In the genomic region with DNA sequence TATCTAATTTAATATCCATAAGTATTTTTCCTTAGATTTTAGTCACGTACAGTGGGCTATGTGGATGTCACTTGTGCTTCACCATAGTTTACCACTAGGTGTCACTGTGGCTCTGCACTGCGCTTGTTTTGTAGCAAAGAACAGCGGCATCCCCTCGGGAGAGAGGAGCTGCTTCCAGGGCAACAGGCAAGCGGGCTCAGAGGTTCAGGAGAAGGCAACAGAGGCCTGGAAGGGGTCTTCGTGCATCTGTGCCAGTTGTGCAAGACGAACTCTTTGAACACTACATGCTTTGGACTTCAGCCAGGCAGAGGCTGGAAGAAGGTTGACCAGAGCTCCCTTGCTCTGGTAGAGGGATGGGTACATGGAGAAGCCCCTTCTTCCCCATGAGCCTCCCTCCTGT, we compare ENCODE assay signal across 1 cellular context.
TF ChIP-seq lines count a peak whose summit lies in the region.

No MANE protein-coding gene starts in this region.

TF ChIP-seq in GM12878, 131 proteins besides CTCF, POLR2A, EP300 and RAD21:
- TF ChIP-seq, protein P1, sequence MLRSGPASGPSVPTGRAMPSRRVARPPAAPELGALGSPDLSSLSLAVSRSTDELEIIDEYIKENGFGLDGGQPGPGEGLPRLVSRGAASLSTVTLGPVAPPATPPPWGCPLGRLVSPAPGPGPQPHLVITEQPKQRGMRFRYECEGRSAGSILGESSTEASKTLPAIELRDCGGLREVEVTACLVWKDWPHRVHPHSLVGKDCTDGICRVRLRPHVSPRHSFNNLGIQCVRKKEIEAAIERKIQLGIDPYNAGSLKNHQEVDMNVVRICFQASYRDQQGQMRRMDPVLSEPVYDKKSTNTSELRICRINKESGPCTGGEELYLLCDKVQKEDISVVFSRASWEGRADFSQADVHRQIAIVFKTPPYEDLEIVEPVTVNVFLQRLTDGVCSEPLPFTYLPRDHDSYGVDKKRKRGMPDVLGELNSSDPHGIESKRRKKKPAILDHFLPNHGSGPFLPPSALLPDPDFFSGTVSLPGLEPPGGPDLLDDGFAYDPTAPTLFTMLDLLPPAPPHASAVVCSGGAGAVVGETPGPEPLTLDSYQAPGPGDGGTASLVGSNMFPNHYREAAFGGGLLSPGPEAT (IDR thresholded peaks at IDR 0.05; ENCODE audit: low read depth): no peak
- TF ChIP-seq MEF2B (IDR thresholded peaks at IDR 0.05; ENCODE audit: partially characterized antibody, poor library complexity, severe bottlenecking) (peak; percentile 23), FOXM1 (IDR thresholded peaks at IDR 0.05; ENCODE audit: low read depth, low read length) (0 out of 2 replicates have a peak, but pooled peaks have one; percentile 42), MXI1 (IDR thresholded peaks at IDR 0.05; ENCODE audit: low read depth, low read length) (peak; percentile 47; the same call in 1 of the 2 replicates), SMC3 (IDR thresholded peaks at IDR 0.05; ENCODE audit: borderline replicate concordance, low read length) (peak; percentile 95), YY1 (IDR thresholded peaks at IDR 0.05; ENCODE audit: low read depth, low read length) (peak; percentile 41; the same call in 1 of the 2 replicates)
- TF ChIP-seq, protein P2, sequence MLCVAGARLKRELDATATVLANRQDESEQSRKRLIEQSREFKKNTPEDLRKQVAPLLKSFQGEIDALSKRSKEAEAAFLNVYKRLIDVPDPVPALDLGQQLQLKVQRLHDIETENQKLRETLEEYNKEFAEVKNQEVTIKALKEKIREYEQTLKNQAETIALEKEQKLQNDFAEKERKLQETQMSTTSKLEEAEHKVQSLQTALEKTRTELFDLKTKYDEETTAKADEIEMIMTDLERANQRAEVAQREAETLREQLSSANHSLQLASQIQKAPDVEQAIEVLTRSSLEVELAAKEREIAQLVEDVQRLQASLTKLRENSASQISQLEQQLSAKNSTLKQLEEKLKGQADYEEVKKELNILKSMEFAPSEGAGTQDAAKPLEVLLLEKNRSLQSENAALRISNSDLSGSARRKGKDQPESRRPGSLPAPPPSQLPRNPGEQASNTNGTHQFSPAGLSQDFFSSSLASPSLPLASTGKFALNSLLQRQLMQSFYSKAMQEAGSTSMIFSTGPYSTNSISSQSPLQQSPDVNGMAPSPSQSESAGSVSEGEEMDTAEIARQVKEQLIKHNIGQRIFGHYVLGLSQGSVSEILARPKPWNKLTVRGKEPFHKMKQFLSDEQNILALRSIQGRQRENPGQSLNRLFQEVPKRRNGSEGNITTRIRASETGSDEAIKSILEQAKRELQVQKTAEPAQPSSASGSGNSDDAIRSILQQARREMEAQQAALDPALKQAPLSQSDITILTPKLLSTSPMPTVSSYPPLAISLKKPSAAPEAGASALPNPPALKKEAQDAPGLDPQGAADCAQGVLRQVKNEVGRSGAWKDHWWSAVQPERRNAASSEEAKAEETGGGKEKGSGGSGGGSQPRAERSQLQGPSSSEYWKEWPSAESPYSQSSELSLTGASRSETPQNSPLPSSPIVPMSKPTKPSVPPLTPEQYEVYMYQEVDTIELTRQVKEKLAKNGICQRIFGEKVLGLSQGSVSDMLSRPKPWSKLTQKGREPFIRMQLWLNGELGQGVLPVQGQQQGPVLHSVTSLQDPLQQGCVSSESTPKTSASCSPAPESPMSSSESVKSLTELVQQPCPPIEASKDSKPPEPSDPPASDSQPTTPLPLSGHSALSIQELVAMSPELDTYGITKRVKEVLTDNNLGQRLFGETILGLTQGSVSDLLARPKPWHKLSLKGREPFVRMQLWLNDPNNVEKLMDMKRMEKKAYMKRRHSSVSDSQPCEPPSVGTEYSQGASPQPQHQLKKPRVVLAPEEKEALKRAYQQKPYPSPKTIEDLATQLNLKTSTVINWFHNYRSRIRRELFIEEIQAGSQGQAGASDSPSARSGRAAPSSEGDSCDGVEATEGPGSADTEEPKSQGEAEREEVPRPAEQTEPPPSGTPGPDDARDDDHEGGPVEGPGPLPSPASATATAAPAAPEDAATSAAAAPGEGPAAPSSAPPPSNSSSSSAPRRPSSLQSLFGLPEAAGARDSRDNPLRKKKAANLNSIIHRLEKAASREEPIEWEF (IDR thresholded peaks at IDR 0.05; ENCODE audit: insufficient replicate concordance, low read depth, low read length): peak; percentile 30
- TF ChIP-seq, protein P3, sequence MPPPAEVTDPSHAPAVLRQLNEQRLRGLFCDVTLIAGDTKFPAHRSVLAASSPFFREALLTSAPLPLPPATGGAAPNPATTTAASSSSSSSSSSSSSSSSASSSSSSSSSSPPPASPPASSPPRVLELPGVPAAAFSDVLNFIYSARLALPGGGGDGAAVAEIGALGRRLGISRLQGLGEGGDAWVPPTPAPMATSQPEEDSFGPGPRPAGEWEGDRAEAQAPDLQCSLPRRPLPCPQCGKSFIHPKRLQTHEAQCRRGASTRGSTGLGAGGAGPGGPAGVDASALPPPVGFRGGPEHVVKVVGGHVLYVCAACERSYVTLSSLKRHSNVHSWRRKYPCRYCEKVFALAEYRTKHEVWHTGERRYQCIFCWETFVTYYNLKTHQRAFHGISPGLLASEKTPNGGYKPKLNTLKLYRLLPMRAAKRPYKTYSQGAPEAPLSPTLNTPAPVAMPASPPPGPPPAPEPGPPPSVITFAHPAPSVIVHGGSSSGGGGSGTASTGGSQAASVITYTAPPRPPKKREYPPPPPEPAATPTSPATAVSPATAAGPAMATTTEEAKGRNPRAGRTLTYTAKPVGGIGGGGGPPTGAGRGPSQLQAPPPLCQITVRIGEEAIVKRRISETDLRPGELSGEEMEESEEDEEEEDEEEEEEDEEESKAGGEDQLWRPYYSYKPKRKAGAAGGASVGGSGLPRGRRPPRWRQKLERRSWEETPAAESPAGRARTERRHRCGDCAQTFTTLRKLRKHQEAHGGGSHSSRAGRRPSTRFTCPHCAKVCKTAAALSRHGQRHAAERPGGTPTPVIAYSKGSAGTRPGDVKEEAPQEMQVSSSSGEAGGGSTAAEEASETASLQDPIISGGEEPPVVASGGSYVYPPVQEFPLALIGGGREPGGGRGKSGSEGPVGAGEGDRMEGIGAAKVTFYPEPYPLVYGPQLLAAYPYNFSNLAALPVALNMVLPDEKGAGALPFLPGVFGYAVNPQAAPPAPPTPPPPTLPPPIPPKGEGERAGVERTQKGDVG (CRISPR knock-in tag; IDR thresholded peaks at IDR 0.05): no peak
